ENCODE assay signal across 9 cellular contexts in the genomic region with DNA sequence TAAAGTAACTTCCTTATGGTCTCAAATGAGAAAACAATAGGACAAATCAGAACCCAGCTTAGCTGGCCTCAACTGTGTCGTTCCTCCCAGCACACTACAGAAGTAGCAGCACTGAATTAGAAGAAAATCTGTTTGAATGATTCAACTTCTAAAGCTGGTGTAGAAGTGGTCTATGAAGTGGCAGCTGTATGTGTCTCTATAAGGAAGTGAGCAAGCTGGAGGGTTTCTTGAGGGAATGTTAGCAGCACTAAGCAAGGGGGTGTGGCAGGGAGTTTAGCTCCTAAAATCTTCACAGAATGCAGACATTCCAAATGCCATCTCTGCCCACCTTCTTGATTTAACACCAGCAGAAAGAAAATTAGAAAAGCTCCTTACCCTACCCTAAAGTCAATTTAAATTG. TPM values are rescaled to one million over a fixed set of nuclear protein-coding genes. Genes with fewer than 3 reads are reported as not detected.
A peak's percentile ranks its signal among the peaks of the same experiment; 100 is the strongest.
DNase-seq lines count a peak whose midpoint lies in the region; ATAC-seq and TF ChIP-seq lines count a peak whose summit lies in the region.
"Had no signal": no experiment of that assay in that cellular context is flagged by ENCODE, and none has a peak within 500 bp of the region (broad histone marks: within the 10 kb centered on the region; RNA-seq: fewer than 3 reads in every experiment).

No MANE protein-coding gene starts in this region.

- peak; percentile 81 for DNase-seq in EH (ENCODE audit: low read depth)
- DNase-seq in Panc1 (ENCODE audit: low read depth, low spot score), result no peak
- DNase-seq in retinal pigment epithelial cell (ENCODE audit: low read depth), result no peak
- no peak for DNase-seq in posterior vena cava (ENCODE audit: low spot score)
- no peak for DNase-seq in NCI-H446 (lab: John Stamatoyannopoulos, UW)
- no peak for DNase-seq in GM13977 (ENCODE audit: low spot score)

- H3K27me3 ChIP-seq in Panc1 (ENCODE audit: control insufficient read depth, insufficient read depth, low read length) (no peaks in the 10 kb centered on the region), endocrine pancreas (ENCODE audit: control insufficient read depth, insufficient read depth, low read length) (no peaks in the 10 kb centered on the region)

- 0 out of 2 replicates have a peak, but pooled peaks cover 3% of the 10 kb centered on the region for H3K4me1 ChIP-seq in Panc1 (ENCODE audit: control insufficient read depth, insufficient read depth, low read length)
- H3K4me1 ChIP-seq in endocrine pancreas (ENCODE audit: control insufficient read depth, insufficient read depth, low read length), result peaks cover 6% of the 10 kb centered on the region

- BruUV-seq in Panc1 (replicated peaks; lab: Mats Ljungman, UMichigan), result no TSS peak

- POLR2A ChIA-PET in Panc1 (lab: Charles Lee), result no interaction called here

- peak overlapping the region; percentile 71; the same call in 1 of the 2 replicates for H3K27ac ChIP-seq in Panc1 (ENCODE audit: low read length)

- H3K36me3 ChIP-seq in Panc1 (ENCODE audit: control insufficient read depth, insufficient read depth, low read length) (no peaks in the 10 kb centered on the region; the same call in 1 of the 2 replicates), endocrine pancreas (ENCODE audit: control insufficient read depth, insufficient read depth, low read length) (no peaks in the 10 kb centered on the region)

- in situ Hi-C loops in Panc1 (cut with HindIII; ENCODE audit: low pct_unique_long_range_greater_than_20kb, low sequenced_read_pairs), result no loop called here
- in situ Hi-C loops in GM13977 (cut with MboI; ENCODE audit: low pct_unique_long_range_greater_than_20kb, low sequenced_read_pairs, unreplicated experiment), result no loop called here

- ATAC-seq in Panc1 (no peak), HG03045 (IDR thresholded peaks at IDR 0.05; ENCODE audit: unreplicated experiment) (no peak)
- ATAC-seq: HCT116 had no signal

- CTCF ChIA-PET in Panc1 (lab: Charles Lee), result no interaction called here

- H3K9ac ChIP-seq in endocrine pancreas (ENCODE audit: control insufficient read depth, insufficient read depth, low read length), result peak overlapping the region; percentile 14

- intact Hi-C loops in Panc1 (cut with micrococcal nuclease; ENCODE audit: unreplicated experiment), result loop anchor here (5.0 kb wide), 1 partner anchor 63 kb away; no protein-coding TSS in a partner anchor
- intact Hi-C loops in posterior vena cava (cut with DNase I), result loop anchor here in 1 of 2 donors (10.0 kb wide), 1 partner anchor 194 kb away; no protein-coding TSS in a partner anchor

- H3K4me3 ChIP-seq in Panc1 (ENCODE audit: low read depth in 2 of 2, low read length in 2 of 2) (no peak overlapping the region), endocrine pancreas (ENCODE audit: control insufficient read depth, insufficient read depth, low read length) (peak overlapping the region; percentile 89), retinal pigment epithelial cell (ENCODE audit: low read length) (peak overlapping the region; percentile 99)

- no peak for TF ChIP-seq CTCF in Panc1 (IDR thresholded peaks at IDR 0.05)
- no peak for TF ChIP-seq CTCF in retinal pigment epithelial cell (conservative IDR thresholded peaks at IDR 0.05; ENCODE audit: low read depth, low read length)
- no peak for TF ChIP-seq CTCF in GM13977 (IDR thresholded peaks at IDR 0.05; ENCODE audit: extremely low read depth, insufficient read depth, missing control alignments)

- H3K9me3 ChIP-seq in Panc1 (ENCODE audit: control insufficient read depth, insufficient read depth, low read depth, low read length) (no peaks in the 10 kb centered on the region), endocrine pancreas (ENCODE audit: control insufficient read depth, low read length) (no peaks in the 10 kb centered on the region)

RNA-seq across cellular contexts. Expression of a gene that starts 4.1 kb away (rescaled TPM):
- total RNA-seq in Panc1 (2021; ENCODE audit: unreplicated experiment), result 0.95 TPM
- 0.55 TPM for polyA plus RNA-seq in Panc1 (2012; ENCODE audit: insufficient read length)
- 100 to 1,000 TPM in 1 of 2 donors, 10 to 100 TPM in 1; 87.1 to 104 TPM for total RNA-seq in posterior vena cava

Comparison
In these comparisons a context has a peak if more than half of its experiments do, and no peak if none do; other contexts are left out.
1. H3K4me3 ChIP-seq: peak in endocrine pancreas (single experiment) and retinal pigment epithelial cell (single experiment); none in Panc1 (0 of 2).
2. RNA of a gene that starts 4.1 kb away (total RNA-seq): 87.1 to 104 TPM in posterior vena cava; 0.95 TPM in Panc1 (single experiment); every median in the first group is over 10 times any median in the second.